21 cellular contexts compared by ENCODE assay signal in genomic region chr19:49716154-49716553, GRCh38. TPM values are rescaled to one million over a fixed set of nuclear protein-coding genes. Genes with fewer than 3 reads are reported as not detected.
DNase-seq lines count a peak whose midpoint lies in the region; ATAC-seq and TF ChIP-seq lines count a peak whose summit lies in the region.
"Had no signal": no experiment of that assay in that cellular context is flagged by ENCODE, and none has a peak within 500 bp of the region (broad histone marks: within the 10 kb centered on the region; RNA-seq: fewer than 3 reads in every experiment).

No MANE protein-coding gene starts in this region.

- H3K4me3 ChIP-seq in IMR-90 (ENCODE audit: insufficient read depth, low read depth, low read length) (no peak overlapping the region), trophoblast cell (ENCODE audit: low read depth, low read length) (no peak overlapping the region)
- H3K4me3 ChIP-seq: ascending aorta, pancreas, upper lobe of left lung had no signal

- no peak overlapping the region for H2AK9ac ChIP-seq in IMR-90 (replicated peaks; ENCODE audit: low read depth, low read length, poor library complexity)

- H3K79me1 ChIP-seq in IMR-90 (ENCODE audit: low read depth in 1 of 2, low read length in 2 of 2) (no peaks in the 10 kb centered on the region; a peak in 1 of 4 replicates), trophoblast cell (ENCODE audit: low read length) (no peaks in the 10 kb centered on the region)

- H3K9ac ChIP-seq in IMR-90 (ENCODE audit: low read depth, low read length) (no peak overlapping the region), trophoblast cell (ENCODE audit: low read length) (no peak overlapping the region)

- CTCF ChIA-PET in IMR-90 (lab: Yijun Ruan, JAX), result interaction anchor here (0.6 kb wide), 1 partner anchor 13 kb away, joined by 4 read pairs; no protein-coding TSS in a partner anchor

- no peak overlapping the region for H4K8ac ChIP-seq in IMR-90 (ENCODE audit: low read depth in 2 of 2, low read length in 2 of 2)
- no peak overlapping the region for H4K8ac ChIP-seq in trophoblast cell (ENCODE audit: low read depth, low read length)

- H2BK120ac ChIP-seq in IMR-90 (ENCODE audit: low read depth, low read length), result no peak overlapping the region
- H2BK120ac ChIP-seq in trophoblast cell (ENCODE audit: insufficient read depth, low read length, poor library complexity), result no peak overlapping the region

- in situ Hi-C loops in IMR-90 (cut with MboI; ENCODE audit: low sequenced_read_pairs), result no loop called here

- H3K9me3 ChIP-seq in IMR-90 (ENCODE audit: control insufficient read depth, insufficient read depth, low read length) (no peaks in the 10 kb centered on the region), T-helper 17 cell (ENCODE audit: control insufficient read depth, low read length, poor library complexity, severe bottlenecking) (no peaks in the 10 kb centered on the region), trophoblast cell (ENCODE audit: insufficient read depth, low read depth, low read length) (no peaks in the 10 kb centered on the region)
- H3K9me3 ChIP-seq: ascending aorta, pancreas, upper lobe of left lung had no signal

- H3K4me2 ChIP-seq in IMR-90 (ENCODE audit: low read depth, low read length), result no peak overlapping the region
- no peak overlapping the region for H3K4me2 ChIP-seq in trophoblast cell (ENCODE audit: low read length)

- peak overlapping the region in 1 of 2 donors; percentile 22 for H3K4me3 Mint-ChIP-seq in activated T-cell treated with anti-CD3 and anti-CD28 coated beads, Interleukin-2, amount 50 U/mL, for 72 hours
- H3K4me3 Mint-ChIP-seq in T-helper 17 cell, result no peak overlapping the region
- H3K4me3 Mint-ChIP-seq: H9; stimulated activated naive CD8-positive, alpha-beta T cell treated with anti-CD3 and anti-CD28 coated beads, Interleukin-15, Interleukin-2, amounts not matched to agents 100 ng/mL and 50 ng/mL, for 24 hours; WTC11 had no signal

- H3K4ac ChIP-seq in IMR-90 (ENCODE audit: low read depth, low read length), result no peak overlapping the region
- H3K4ac ChIP-seq in trophoblast cell (ENCODE audit: low read depth, low read length), result no peak overlapping the region

- no peak overlapping the region; the same call in 1 of the 2 replicates for H3K56ac ChIP-seq in IMR-90 (ENCODE audit: extremely low read depth, insufficient read depth, low read length)

- ATAC-seq in activated T-cell treated with anti-CD3 and anti-CD28 coated beads, Interleukin-2, amount 50 U/mL, for 72 hours (replicated peaks in 1 of 2), result peak in 1 of 2 donors; percentile 32
- ATAC-seq in IMR-90 (ENCODE audit: low read depth) (no peak), T-helper 17 cell (no peak), HG03139 (IDR thresholded peaks at IDR 0.05; ENCODE audit: unreplicated experiment) (no peak), HG03432 (IDR thresholded peaks at IDR 0.05; ENCODE audit: unreplicated experiment) (no peak)
- ATAC-seq: pancreas, WTC11 had no signal

- H2AFZ ChIP-seq in IMR-90 (replicated peaks; ENCODE audit: low read length, poor library complexity), result peak overlapping the region; percentile 18
- H2AFZ ChIP-seq in trophoblast cell (ENCODE audit: insufficient read depth, low read length, poor library complexity), result no peak overlapping the region

- H3K23ac ChIP-seq in IMR-90 (ENCODE audit: low read depth, low read length) (no peak overlapping the region), trophoblast cell (ENCODE audit: low read length) (no peak overlapping the region)

- H4K12ac ChIP-seq in trophoblast cell (ENCODE audit: low read depth, low read length), result no peak overlapping the region

- no peak for DNase-seq in activated T-cell treated with anti-CD3 and anti-CD28 coated beads, Interleukin-2, amount 50 U/mL, for 72 hours
- DNase-seq in activated T-cell treated with anti-CD3 and anti-CD28 coated beads for 4 hours (no peak), IMR-90 (no peak), T-helper 17 cell (no peak), trophoblast cell (peak; percentile 7 to 9), islet precursor cell (no peak)
- DNase-seq: activated effector memory CD4-positive, alpha-beta T cell treated with anti-CD3 and anti-CD28 coated beads, Interleukin-2, amount 50 U/mL, for 16 hours; effector CD8-positive, alpha-beta T cell; H9; head of caudate nucleus; KBM-7; NCI-H345; pancreas; SHP77 treated with DMSO at 0.1 percent for 48 hours; upper lobe of left lung had no signal

- TF ChIP-seq CTCF in IMR-90 (conservative IDR thresholded peaks at IDR 0.05; ENCODE audit: low read depth, low read length), result no peak

- peaks cover 13% of the 10 kb centered on the region for H3K4me1 Mint-ChIP-seq in activated T-cell treated with anti-CD3 and anti-CD28 coated beads, Interleukin-2, amount 50 U/mL, for 72 hours (ENCODE audit: low read depth)
- H3K4me1 Mint-ChIP-seq in T-helper 17 cell, result peaks cover 11% of the 10 kb centered on the region

- no peak overlapping the region for H2BK5ac ChIP-seq in IMR-90 (ENCODE audit: low read depth, low read length, poor library complexity, severe bottlenecking)
- H2BK5ac ChIP-seq in trophoblast cell (ENCODE audit: low read depth, low read length, poor library complexity), result no peak overlapping the region

- no peaks in the 10 kb centered on the region for H4K20me1 ChIP-seq in IMR-90 (ENCODE audit: insufficient read depth, low read length)

- TF ChIP-seq POLR2A in IMR-90 (IDR thresholded peaks at IDR 0.05; ENCODE audit: low read depth, low read length), result no peak

- POLR2A ChIA-PET in IMR-90 (lab: Charles Lee; ENCODE audit: unreplicated experiment), result no interaction called here

- no peak overlapping the region for H4K5ac ChIP-seq in IMR-90 (ENCODE audit: low read depth, low read length)

- no peak for TF ChIP-seq RAD21 in IMR-90 (IDR thresholded peaks at IDR 0.05; ENCODE audit: low read length)

- no peak overlapping the region for H3K18ac ChIP-seq in IMR-90 (ENCODE audit: low read depth, low read length)
- no peak overlapping the region for H3K18ac ChIP-seq in trophoblast cell (ENCODE audit: low read length)

- no peaks in the 10 kb centered on the region for H3K79me2 ChIP-seq in trophoblast cell (ENCODE audit: control insufficient read depth, insufficient read depth, low read length, poor library complexity)

- H3K9me1 ChIP-seq in IMR-90 (ENCODE audit: insufficient read depth, low read length), result peaks cover 10% of the 10 kb centered on the region; the same call in 1 of the 2 replicates

- H3K14ac ChIP-seq in IMR-90 (replicated peaks; ENCODE audit: low read depth, low read length), result no peak overlapping the region
- no peak overlapping the region for H3K14ac ChIP-seq in trophoblast cell (ENCODE audit: low read length)

- no peak overlapping the region for H2BK20ac ChIP-seq in IMR-90 (ENCODE audit: low read depth, low read length)

- no peaks in the 10 kb centered on the region for H3K27me3 ChIP-seq in IMR-90 (ENCODE audit: control insufficient read depth, insufficient read depth, low read length)
- H3K27me3 ChIP-seq in trophoblast cell (ENCODE audit: insufficient read depth, low read length), result no peaks in the 10 kb centered on the region
- H3K27me3 ChIP-seq: ascending aorta, pancreas, upper lobe of left lung had no signal

- peaks cover 10% of the 10 kb centered on the region for H3K36me3 ChIP-seq in IMR-90 (ENCODE audit: control insufficient read depth, insufficient read depth, low read length)
- H3K36me3 ChIP-seq in trophoblast cell (ENCODE audit: control insufficient read depth in 1 of 2, insufficient read depth in 2 of 2, low read length in 2 of 2), result no peaks in the 10 kb centered on the region
- H3K36me3 ChIP-seq: ascending aorta, pancreas, upper lobe of left lung had no signal

- 57% methylated on average over 1 of the region's 3 CpGs; no CpG with 5 or more reads in 1 of the 2 experiments for WGBS in IMR-90 (ENCODE audit: extremely low coverage in 2 of 2, insufficient read length in 1 of 2), 2 experiments
- WGBS in trophoblast cell (ENCODE audit: extremely low coverage, insufficient coverage, insufficient read length), result no CpG with 5 or more reads among the region's 3 CpGs

- H3K27ac ChIP-seq in IMR-90 (ENCODE audit: insufficient read depth, low read length) (no peak overlapping the region), trophoblast cell (ENCODE audit: low read depth, low read length) (no peak overlapping the region)
- H3K27ac ChIP-seq: ascending aorta, pancreas had no signal

- BruUV-seq in IMR-90 (replicated peaks; lab: Mats Ljungman, UMichigan), result no TSS peak

- H2BK15ac ChIP-seq in IMR-90 (ENCODE audit: low read depth, low read length), result no peak overlapping the region

- no peak overlapping the region for H2BK12ac ChIP-seq in trophoblast cell (ENCODE audit: low read length)

- dilution Hi-C loops in IMR-90 (cut with HindIII; ENCODE audit: low sequenced_read_pairs, unreplicated experiment), result no loop called here

- H3K4me1 ChIP-seq in IMR-90 (ENCODE audit: control insufficient read depth, insufficient read depth, low read length), result no peaks in the 10 kb centered on the region
- peaks cover 6 to 7% of the 10 kb centered on the region in 2 experiments for H3K4me1 ChIP-seq in trophoblast cell (ENCODE audit: control insufficient read depth in 1 of 2, insufficient read depth in 2 of 2, low read length in 2 of 2)
- H3K4me1 ChIP-seq: ascending aorta, pancreas had no signal

- H3K36me3 Mint-ChIP-seq in activated T-cell treated with anti-CD3 and anti-CD28 coated beads, Interleukin-2, amount 50 U/mL, for 72 hours (ENCODE audit: insufficient read depth in 2 of 2), result no peaks in the 10 kb centered on the region
- no peaks in the 10 kb centered on the region for H3K36me3 Mint-ChIP-seq in T-helper 17 cell (ENCODE audit: low read depth)

- H3K27ac Mint-ChIP-seq in activated T-cell treated with anti-CD3 and anti-CD28 coated beads, Interleukin-2, amount 50 U/mL, for 72 hours, result peak overlapping the region; percentile 3
- H3K27ac Mint-ChIP-seq in T-helper 17 cell, result peak overlapping the region; percentile 19
- H3K27ac Mint-ChIP-seq: H9; stimulated activated naive CD8-positive, alpha-beta T cell treated with anti-CD3 and anti-CD28 coated beads, Interleukin-15, Interleukin-2, amounts not matched to agents 100 ng/mL and 50 ng/mL, for 24 hours; WTC11 had no signal

- no peaks in the 10 kb centered on the region for H3K27me3 Mint-ChIP-seq in activated T-cell treated with anti-CD3 and anti-CD28 coated beads, Interleukin-2, amount 50 U/mL, for 72 hours (ENCODE audit: low read depth)
- H3K27me3 Mint-ChIP-seq in T-helper 17 cell, result no peaks in the 10 kb centered on the region
- H3K27me3 Mint-ChIP-seq: stimulated activated naive CD8-positive, alpha-beta T cell treated with anti-CD3 and anti-CD28 coated beads, Interleukin-15, Interleukin-2, amounts not matched to agents 100 ng/mL and 50 ng/mL, for 24 hours had no signal

- H2AK5ac ChIP-seq in IMR-90 (ENCODE audit: low read depth, low read length), result 0 out of 2 replicates have a peak overlapping the region, but pooled peaks have one; percentile 5
- no peak overlapping the region for H2AK5ac ChIP-seq in trophoblast cell (ENCODE audit: low read length)

- H4K91ac ChIP-seq in IMR-90 (ENCODE audit: insufficient read depth, low read depth, low read length), result no peak overlapping the region
- H4K91ac ChIP-seq in trophoblast cell (ENCODE audit: low read depth, low read length), result no peak overlapping the region

- H3K9me3 Mint-ChIP-seq in activated T-cell treated with anti-CD3 and anti-CD28 coated beads, Interleukin-2, amount 50 U/mL, for 72 hours, result peaks cover 0 to 3% of the 10 kb centered on the region in 2 donors
- H3K9me3 Mint-ChIP-seq: stimulated activated naive CD8-positive, alpha-beta T cell treated with anti-CD3 and anti-CD28 coated beads, Interleukin-15, Interleukin-2, amounts not matched to agents 100 ng/mL and 50 ng/mL, for 24 hours had no signal

- intact Hi-C loops in IMR-90 (cut with micrococcal nuclease), result loop anchor here (10.0 kb wide), 1 partner anchor 99 kb away; the partner anchor contains the start of genes FUZ and MED25

RNA-seq across cellular contexts. Expression of gene CPT1C, which starts 25.2 kb away (rescaled TPM):
- 1 to 10 TPM; 1.9 to 2.3 TPM for total RNA-seq in activated T-cell treated with anti-CD3 and anti-CD28 coated beads, Interleukin-2, amount 50 U/mL, for 72 hours
- total RNA-seq in IMR-90 (2012; rRNA removed) (14.2 and 14.7 TPM in 2 replicates), T-helper 17 cell (1 to 10 TPM in 1 of 2 donors, under 1 TPM in 1; 0.31 to 1.0 TPM)
- polyA plus RNA-seq in IMR-90 (2012; rRNA removed), result 53.1 and 56.1 TPM in 2 replicates
- 21.9 and 40.7 TPM in 2 replicates for polyA plus RNA-seq in IMR-90 (2012; cell fraction: cytosol; rRNA removed)
- polyA plus RNA-seq in IMR-90 (2012; cell fraction: nucleus; rRNA removed; ENCODE audit: low replicate concordance), result 314 and 515 TPM in 2 replicates
- 8.9 and 10.1 TPM in 2 replicates for polyA plus RNA-seq in trophoblast cell (2013)

RNA-seq across cellular contexts. Expression of gene ADM5, which starts 26.8 kb away (rescaled TPM):
- 1 to 10 TPM; 4.1 to 8.1 TPM for total RNA-seq in activated T-cell treated with anti-CD3 and anti-CD28 coated beads, Interleukin-2, amount 50 U/mL, for 72 hours
- total RNA-seq in IMR-90 (2012; rRNA removed) (0.18 and 0.28 TPM in 2 replicates), T-helper 17 cell (1 to 10 TPM; 2.8 to 2.9 TPM)
- polyA plus RNA-seq in IMR-90 (2012; rRNA removed), result 0.99 and 1.7 TPM in 2 replicates
- 0.05 and 0.51 TPM in 2 replicates for polyA plus RNA-seq in IMR-90 (2012; cell fraction: cytosol; rRNA removed)
- 9.2 and 33.2 TPM in 2 replicates for polyA plus RNA-seq in IMR-90 (2012; cell fraction: nucleus; rRNA removed; ENCODE audit: low replicate concordance)
- polyA plus RNA-seq in trophoblast cell (2013), result 0.67 and 0.86 TPM in 2 replicates

RNA-seq across cellular contexts. Expression of gene PRMT1, which starts 39.1 kb away (rescaled TPM):
- 100 to 1,000 TPM; 201 to 251 TPM for total RNA-seq in activated T-cell treated with anti-CD3 and anti-CD28 coated beads, Interleukin-2, amount 50 U/mL, for 72 hours
- total RNA-seq in IMR-90 (2012; rRNA removed) (672 and 840 TPM in 2 replicates), T-helper 17 cell (10 to 100 TPM; 83.9 to 97.7 TPM)
- polyA plus RNA-seq in IMR-90 (2012; rRNA removed), result 497 and 529 TPM in 2 replicates
- 279 and 661 TPM in 2 replicates for polyA plus RNA-seq in IMR-90 (2012; cell fraction: cytosol; rRNA removed)
- polyA plus RNA-seq in IMR-90 (2012; cell fraction: nucleus; rRNA removed; ENCODE audit: low replicate concordance), result 331 and 464 TPM in 2 replicates
- 149 and 153 TPM in 2 replicates for polyA plus RNA-seq in trophoblast cell (2013)

RNA-seq across cellular contexts. Expression of gene TSKS, which starts 47.0 kb away (rescaled TPM):
- total RNA-seq in activated T-cell treated with anti-CD3 and anti-CD28 coated beads, Interleukin-2, amount 50 U/mL, for 72 hours, result 1 to 10 TPM in 1 of 2 donors, under 1 TPM in 1; 0.19 to 2.4 TPM
- total RNA-seq in IMR-90 (2012; rRNA removed) (not detected in 2 replicates), T-helper 17 cell (1 to 10 TPM in 1 of 2 donors, under 1 TPM in 1; 0.87 to 1.9 TPM)
- polyA plus RNA-seq in IMR-90 (2012; rRNA removed), result 0.10 TPM in 1 of 2 replicates, not detected in the other
- 0.04 TPM in 1 of 2 replicates, not detected in the other for polyA plus RNA-seq in IMR-90 (2012; cell fraction: cytosol; rRNA removed)
- 0.07 and 0.18 TPM in 2 replicates for polyA plus RNA-seq in IMR-90 (2012; cell fraction: nucleus; rRNA removed; ENCODE audit: low replicate concordance)
- 0.12 and 0.15 TPM in 2 replicates for polyA plus RNA-seq in trophoblast cell (2013)
- total RNA-seq: ascending aorta, cerebellum had no signal

RNA-seq across cellular contexts. Expression of gene BCL2L12, which starts 50.4 kb away (rescaled TPM):
- 10 to 100 TPM; 80.3 to 82.6 TPM for total RNA-seq in activated T-cell treated with anti-CD3 and anti-CD28 coated beads, Interleukin-2, amount 50 U/mL, for 72 hours
- total RNA-seq in IMR-90 (2012; rRNA removed) (3.9 and 4.7 TPM in 2 replicates), T-helper 17 cell (10 to 100 TPM; 10.2 to 15.6 TPM)
- 32.6 and 51.4 TPM in 2 replicates for polyA plus RNA-seq in IMR-90 (2012; rRNA removed)
- polyA plus RNA-seq in IMR-90 (2012; cell fraction: cytosol; rRNA removed), result 33.4 and 50.7 TPM in 2 replicates
- polyA plus RNA-seq in IMR-90 (2012; cell fraction: nucleus; rRNA removed; ENCODE audit: low replicate concordance), result 15.0 and 40.8 TPM in 2 replicates
- 131 and 139 TPM in 2 replicates for polyA plus RNA-seq in trophoblast cell (2013)

Comparison
In these comparisons a context has a peak if more than half of its experiments do, and no peak if none do; other contexts are left out.
1. DNase-seq: peak in trophoblast cell (2 of 2); none in activated T-cell treated with anti-CD3 and anti-CD28 coated beads, Interleukin-2, amount 50 U/mL, for 72 hours (0 of 2), activated T-cell treated with anti-CD3 and anti-CD28 coated beads for 4 hours (single experiment), IMR-90 (single experiment), T-helper 17 cell (0 of 3) and islet precursor cell (single experiment).